Comparison of ENCODE assay signal across 24 cellular contexts in the genomic region with DNA sequence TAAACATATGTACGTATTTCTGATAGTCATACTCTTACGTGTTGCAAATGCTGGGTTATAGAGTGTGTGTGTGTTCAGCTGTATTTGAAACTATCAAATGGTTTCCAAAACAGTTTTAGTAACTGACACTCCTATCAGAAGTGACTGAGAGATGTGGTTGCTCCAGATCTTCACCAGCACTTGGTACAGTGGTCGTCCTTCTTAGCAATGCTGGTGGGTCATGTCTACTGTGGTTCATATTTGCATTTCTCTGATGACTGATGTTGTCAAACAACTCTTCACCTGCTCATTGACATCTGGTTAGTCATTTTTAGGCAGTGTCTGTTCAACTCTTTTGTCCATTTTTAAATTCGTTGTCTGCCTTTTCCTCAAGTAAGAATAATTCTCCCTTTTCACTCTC.
DNase-seq lines count a peak whose midpoint lies in the region; ATAC-seq lines count a peak whose summit lies in the region.
"Had no signal": no experiment of that assay in that cellular context is flagged by ENCODE, and none has a peak within 500 bp of the region (broad histone marks: within the 10 kb centered on the region; RNA-seq: fewer than 3 reads in every experiment).

No MANE protein-coding gene starts in this region.

- peaks cover 76% of the 10 kb centered on the region for H3K36me3 Mint-ChIP-seq in T-cell

- peaks cover 0 to 3% (median 0%) of the 10 kb centered on the region in 3 donors for H3K4me1 Mint-ChIP-seq in T-cell
- H3K4me1 Mint-ChIP-seq: activated CD4-positive, alpha-beta T cell treated with anti-CD3 and anti-CD28 coated beads, Interleukin-2, amount 10 ng/mL, durations not matched to agents 7 days and 5 days; activated CD8-positive, alpha-beta memory T cell treated with anti-CD3 and anti-CD28 coated beads, Interleukin-2, amount 10 ng/mL, durations not matched to agents 7 days and 5 days; central memory CD8-positive, alpha-beta T cell; GM23338; T-helper 17 cell had no signal

- H3K27ac Mint-ChIP-seq in T-cell, result no peak overlapping the region
- H3K27ac Mint-ChIP-seq: activated CD4-positive, alpha-beta T cell treated with anti-CD3 and anti-CD28 coated beads, Interleukin-2, amount 10 ng/mL, durations not matched to agents 7 days and 5 days; activated CD8-positive, alpha-beta memory T cell treated with anti-CD3 and anti-CD28 coated beads, Interleukin-2, amount 10 ng/mL, durations not matched to agents 7 days and 5 days; activated naive CD8-positive, alpha-beta T cell; GM23338; T-helper 17 cell had no signal

- ATAC-seq in GM18861 (IDR thresholded peaks at IDR 0.05; ENCODE audit: unreplicated experiment) (peak; percentile 38), GM21515 (IDR thresholded peaks at IDR 0.05; ENCODE audit: unreplicated experiment) (peak; percentile 21), HG02943 (IDR thresholded peaks at IDR 0.05; ENCODE audit: low read depth, unreplicated experiment) (peak; percentile 36), HG03565 (IDR thresholded peaks at IDR 0.05; ENCODE audit: unreplicated experiment) (peak; percentile 28), T-cell (replicated peaks in 1 of 4) (no peak)
- ATAC-seq: activated CD8-positive, alpha-beta memory T cell treated with anti-CD3 and anti-CD28 coated beads, Interleukin-2, amount 10 ng/mL, durations not matched to agents 7 days and 5 days; GM23338; left cardiac atrium; T-helper 17 cell had no signal

- H3K27me3 Mint-ChIP-seq in T-cell, result no peaks in the 10 kb centered on the region
- H3K27me3 Mint-ChIP-seq: activated CD4-positive, alpha-beta T cell treated with anti-CD3 and anti-CD28 coated beads, Interleukin-2, amount 10 ng/mL, durations not matched to agents 7 days and 5 days; activated CD8-positive, alpha-beta memory T cell treated with anti-CD3 and anti-CD28 coated beads, Interleukin-2, amount 10 ng/mL, durations not matched to agents 7 days and 5 days; activated naive CD8-positive, alpha-beta T cell; central memory CD8-positive, alpha-beta T cell; stimulated activated memory B cell treated with anti-CD40 and anti-IgM and Interleukin-4, amounts not matched to agents 10 μg/mL and 1 μg/mL and 100 μg/mL, for 72 hours; T-helper 17 cell had no signal

- no peak overlapping the region for H3K4me3 Mint-ChIP-seq in T-cell
- H3K4me3 Mint-ChIP-seq: activated CD4-positive, alpha-beta T cell treated with anti-CD3 and anti-CD28 coated beads, Interleukin-2, amount 10 ng/mL, durations not matched to agents 7 days and 5 days; activated CD8-positive, alpha-beta memory T cell treated with anti-CD3 and anti-CD28 coated beads, Interleukin-2, amount 10 ng/mL, durations not matched to agents 7 days and 5 days; activated naive CD8-positive, alpha-beta T cell; central memory CD8-positive, alpha-beta T cell; GM23338; T-helper 17 cell had no signal

- POLR2A ChIA-PET in T-cell (lab: Charles Lee), result no interaction called here

- H3K9me3 Mint-ChIP-seq in T-cell, result peaks cover 0 to 5% (median 0%) of the 10 kb centered on the region in 3 donors
- H3K9me3 Mint-ChIP-seq: activated CD4-positive, alpha-beta T cell treated with anti-CD3 and anti-CD28 coated beads, Interleukin-2, amount 10 ng/mL, durations not matched to agents 7 days and 5 days; GM23338 had no signal

- CTCF ChIA-PET in T-cell (lab: Charles Lee), result no interaction called here

- DNase-seq in T-cell (no peak), NCI-H2196 (lab: John Stamatoyannopoulos, UW; ENCODE audit: unreplicated experiment) (no peak), HUDEP-2 (lab: John Stamatoyannopoulos, UW; ENCODE audit: unreplicated experiment in 76 of 76) (no peak), SIG-M5 treated with dmso at 0.1 percent for 504 hours (lab: John Stamatoyannopoulos, UW; ENCODE audit: unreplicated experiment) (no peak)
- DNase-seq: activated CD4-positive, alpha-beta T cell treated with anti-CD3 and anti-CD28 coated beads, Interleukin-2, amount 10 ng/mL, durations not matched to agents 7 days and 5 days; activated CD8-positive, alpha-beta memory T cell treated with anti-CD3 and anti-CD28 coated beads, Interleukin-2, amount 10 ng/mL, durations not matched to agents 7 days and 5 days; Calu3; IMR-90; left cardiac atrium; mesenchymal stem cell; NCI-H2107; NCI-H524; NK-92 treated with Interleukin-12 subunit alpha and Interleukin-12 subunit beta, amount 100 ng/mL, for 24 hours; nucleus accumbens; stimulated activated CD4-positive, alpha-beta T cell treated with anti-CD3 and anti-CD28 coated beads, Interleukin-1b, Interleukin-23, amount 100 ng/mL, for 48 hours; T-helper 17 cell had no signal

Comparison
In these comparisons a context has a peak if more than half of its experiments do, and no peak if none do; other contexts are left out.
1. ATAC-seq: peak in GM18861 (single experiment), GM21515 (single experiment), HG02943 (single experiment) and HG03565 (single experiment); none in T-cell (0 of 4).